29 cellular contexts compared by ENCODE assay signal in genomic region chr2:242048479-242048878, GRCh38.
"Had no signal": no experiment of that assay in that cellular context is flagged by ENCODE, and none has a peak within 500 bp of the region (broad histone marks: within the 10 kb centered on the region; RNA-seq: fewer than 3 reads in every experiment).

No MANE protein-coding gene starts in this region.

- FAIRE-seq: bronchial epithelial cell, TTC549 had no signal

- H3K4me1 ChIP-seq: ascending aorta had no signal

- H3K9me3 ChIP-seq: ascending aorta had no signal

- DNase-seq: activated B cell treated with CpG ODN at 0.5 μM for 24 hours; activated CD4-positive, alpha-beta memory T cell treated with anti-CD3 and anti-CD28 coated beads, Interleukin-2, amount 10 ng/mL, durations not matched to agents 7 days and 5 days; activated CD4-positive, alpha-beta T cell treated with anti-CD3 and anti-CD28 coated beads for 4 hours; activated CD4-positive, alpha-beta T cell treated with anti-CD3 and anti-CD28 coated beads, Interleukin-2, amount 10 ng/mL, durations not matched to agents 24 days and 14 days; activated CD4-positive, alpha-beta T cell treated with anti-CD3 and anti-CD28 coated beads, Interleukin-2, amount 50 U/mL, for 48 hours; activated CD4-positive, CD25-positive, alpha-beta regulatory T cell treated with anti-CD3 and anti-CD28 coated beads, Interleukin-2, amount 50 U/mL, for 72 hours; activated CD8-positive, alpha-beta memory T cell treated with anti-CD3 and anti-CD28 coated beads for 24 hours; activated CD8-positive, alpha-beta memory T cell treated with anti-CD3 and anti-CD28 coated beads, Interleukin-2, amount 10 ng/mL, durations not matched to agents 7 days and 5 days; activated CD8-positive, alpha-beta memory T cell treated with anti-CD3 and anti-CD28 coated beads, Interleukin-2, amount 50 U/mL, for 48 hours; activated CD8-positive, alpha-beta T cell treated with anti-CD3 and anti-CD28 coated beads, Interleukin-2, amount 10 ng/mL, durations not matched to agents 7 days and 5 days; activated effector memory CD4-positive, alpha-beta T cell treated with Interleukin-2 at 50 U/mL for 16 hours; activated gamma-delta T cell; activated naive CD4-positive, alpha-beta T cell treated with anti-CD3 and anti-CD28 coated beads, Interleukin-2, amount 10 ng/mL, durations not matched to agents 7 days and 5 days; activated naive CD4-positive, alpha-beta T cell treated with Interleukin-2 at 50 U/mL for 16 hours; activated naive CD8-positive, alpha-beta T cell treated with anti-CD3 and anti-CD28 coated beads, Interleukin-2, amount 10 ng/mL, durations not matched to agents 7 days and 5 days; activated naive CD8-positive, alpha-beta T cell treated with anti-CD3 and anti-CD28 coated beads, Interleukin-2, amount 50 U/mL, for 24 hours; activated T-cell treated with anti-CD3 and anti-CD28 coated beads, Interleukin-2, amount 50 U/mL, for 24 hours; activated T-cell treated with anti-CD3 and anti-CD28 coated beads, Interleukin-2, amount 50 U/mL, for 48 hours; amygdala; anterior cingulate cortex; caudate nucleus; cerebellar nuclear complex; T-helper 2 cell; T-helper 9 cell had no signal

- H3K27ac ChIP-seq: ascending aorta, cardiac muscle cell, VCaP had no signal

- H3K4me3 ChIP-seq: ascending aorta, cardiac muscle cell had no signal

- H3K36me3 ChIP-seq: ascending aorta, cardiac muscle cell had no signal

- ATAC-seq: activated CD8-positive, alpha-beta memory T cell treated with anti-CD3 and anti-CD28 coated beads, Interleukin-2, amount 10 ng/mL, durations not matched to agents 7 days and 5 days; activated CD8-positive, alpha-beta T cell treated with anti-CD3 and anti-CD28 coated beads, Interleukin-2, amount 10 ng/mL, durations not matched to agents 7 days and 5 days; activated naive CD8-positive, alpha-beta T cell treated with anti-CD3 and anti-CD28 coated beads, Interleukin-2, amount 50 U/mL, for 24 hours had no signal
